Comparison of ENCODE assay signal across 17 cellular contexts in genomic region chr11:31690041-31690440, GRCh38.
DNase-seq lines count a peak whose midpoint lies in the region; ATAC-seq, FAIRE-seq and TF ChIP-seq lines count a peak whose summit lies in the region.
"Had no signal": no experiment of that assay in that cellular context is flagged by ENCODE, and none has a peak within 500 bp of the region (broad histone marks: within the 10 kb centered on the region; RNA-seq: fewer than 3 reads in every experiment).

No MANE protein-coding gene starts in this region.

- ATAC-seq in HG02870 (IDR thresholded peaks at IDR 0.05; ENCODE audit: unreplicated experiment): no peak
- ATAC-seq in activated CD8-positive, alpha-beta T cell treated with anti-CD3 and anti-CD28 coated beads for 36 hours: no peak
- ATAC-seq: natural killer cell treated with Interleukin-12 subunit alpha and Interleukin-12 subunit beta and Interleukin-15 and Interleukin-18, amount 100 ng/mL, for 72 hours; Right ventricle myocardium inferior had no signal

- POLR2A ChIA-PET in CD8-positive, alpha-beta memory T cell (lab: Charles Lee): no interaction called here
- POLR2A ChIA-PET in activated CD8-positive, alpha-beta T cell treated with anti-CD3 and anti-CD28 coated beads for 36 hours (lab: Charles Lee): interaction anchor here (0.8 kb wide), 1 partner anchor 8 kb away, joined by 3 read pairs; no protein-coding TSS in a partner anchor

- H3K4me1 ChIP-seq in CD8-positive, alpha-beta memory T cell (ENCODE audit: insufficient read depth, low read length): no peaks in the 10 kb centered on the region
- H3K4me1 ChIP-seq: HAP-1 had no signal

- DNase-seq in GM12892 (ENCODE audit: insufficient read length) (no peak), NCI-H446 (lab: John Stamatoyannopoulos, UW) (peak; percentile 83 to 96), choroid plexus epithelial cell (ENCODE audit: low read depth) (peak; percentile 36), myocyte (ENCODE audit: low read depth) (peak; percentile 9)
- DNase-seq in CD8-positive, alpha-beta memory T cell: no peak
- DNase-seq in activated CD8-positive, alpha-beta T cell treated with anti-CD3 and anti-CD28 coated beads for 36 hours: no peak
- DNase-seq: effector CD8-positive, alpha-beta T cell; hypothalamus; NCI-H226; posterior cingulate gyrus; upper lobe of left lung had no signal

- no peak for TF ChIP-seq POLR2A in GM12892 (IDR thresholded peaks at IDR 0.05; ENCODE audit: low read depth, low read length)

- TF ChIP-seq CTCF in choroid plexus epithelial cell (conservative IDR thresholded peaks at IDR 0.05; ENCODE audit: low read depth, low read length): no peak
- no peak for TF ChIP-seq CTCF in activated CD8-positive, alpha-beta T cell treated with anti-CD3 and anti-CD28 coated beads for 36 hours (IDR thresholded peaks at IDR 0.05)

- H3K4me3 ChIP-seq in choroid plexus epithelial cell (ENCODE audit: low read depth, low read length): no peak overlapping the region
- H3K4me3 ChIP-seq in CD8-positive, alpha-beta memory T cell (ENCODE audit: low read length): no peak overlapping the region
- H3K4me3 ChIP-seq: HAP-1, upper lobe of left lung had no signal

- peak; percentile 65 for FAIRE-seq in GM12892 (lab: Jason Lieb, UNC)

- no peaks in the 10 kb centered on the region for H3K36me3 ChIP-seq in CD8-positive, alpha-beta memory T cell (ENCODE audit: insufficient read depth, low read length)
- H3K36me3 ChIP-seq: HAP-1, upper lobe of left lung had no signal

- H3K4me3 Mint-ChIP-seq in CD8-positive, alpha-beta memory T cell: no peak overlapping the region
- H3K4me3 Mint-ChIP-seq in activated CD8-positive, alpha-beta T cell treated with anti-CD3 and anti-CD28 coated beads for 36 hours: no peak overlapping the region
- H3K4me3 Mint-ChIP-seq: memory B cell; natural killer cell treated with Interleukin-12 subunit alpha and Interleukin-12 subunit beta and Interleukin-15 and Interleukin-18, amount 100 ng/mL, for 72 hours; stimulated activated naive CD8-positive, alpha-beta T cell treated with anti-CD3 and anti-CD28 coated beads, Interleukin-15, Interleukin-2, amounts not matched to agents 100 ng/mL and 50 ng/mL, for 24 hours had no signal

- CTCF ChIA-PET in CD8-positive, alpha-beta memory T cell (lab: Charles Lee): no interaction called here
- CTCF ChIA-PET in activated CD8-positive, alpha-beta T cell treated with anti-CD3 and anti-CD28 coated beads for 36 hours (lab: Charles Lee): no interaction called here

- no peaks in the 10 kb centered on the region for H3K9me3 ChIP-seq in CD8-positive, alpha-beta memory T cell (ENCODE audit: low read length)
- H3K9me3 ChIP-seq: HAP-1, upper lobe of left lung had no signal

- intact Hi-C loops in activated CD8-positive, alpha-beta T cell treated with anti-CD3 and anti-CD28 coated beads for 36 hours (cut with micrococcal nuclease): no loop called here

- no peak overlapping the region for H3K27ac Mint-ChIP-seq in CD8-positive, alpha-beta memory T cell
- H3K27ac Mint-ChIP-seq in activated CD8-positive, alpha-beta T cell treated with anti-CD3 and anti-CD28 coated beads for 36 hours: no peak overlapping the region
- H3K27ac Mint-ChIP-seq: memory B cell; natural killer cell treated with Interleukin-12 subunit alpha and Interleukin-12 subunit beta and Interleukin-15 and Interleukin-18, amount 100 ng/mL, for 72 hours; stimulated activated naive CD8-positive, alpha-beta T cell treated with anti-CD3 and anti-CD28 coated beads, Interleukin-15, Interleukin-2, amounts not matched to agents 100 ng/mL and 50 ng/mL, for 24 hours had no signal

- peaks cover 0 to 19% (median 18%) of the 10 kb centered on the region in 3 donors for H3K4me1 Mint-ChIP-seq in CD8-positive, alpha-beta memory T cell
- no peaks in the 10 kb centered on the region for H3K4me1 Mint-ChIP-seq in activated CD8-positive, alpha-beta T cell treated with anti-CD3 and anti-CD28 coated beads for 36 hours (ENCODE audit: low read depth)
- H3K4me1 Mint-ChIP-seq: memory B cell had no signal

- peaks cover 3 to 7% (median 3%) of the 10 kb centered on the region in 5 donors for H3K9me3 Mint-ChIP-seq in CD8-positive, alpha-beta memory T cell
- H3K9me3 Mint-ChIP-seq in activated CD8-positive, alpha-beta T cell treated with anti-CD3 and anti-CD28 coated beads for 36 hours: peaks cover 1% of the 10 kb centered on the region
- H3K9me3 Mint-ChIP-seq: natural killer cell treated with Interleukin-12 subunit alpha and Interleukin-12 subunit beta and Interleukin-15 and Interleukin-18, amount 100 ng/mL, for 72 hours had no signal

- H3K36me3 Mint-ChIP-seq in CD8-positive, alpha-beta memory T cell: peaks cover 5 to 13% (median 7%) of the 10 kb centered on the region in 3 donors
- H3K36me3 Mint-ChIP-seq in activated CD8-positive, alpha-beta T cell treated with anti-CD3 and anti-CD28 coated beads for 36 hours (ENCODE audit: low read depth): peaks cover 7% of the 10 kb centered on the region

- peaks cover 0 to 1% of the 10 kb centered on the region in 2 donors for H3K27me3 Mint-ChIP-seq in CD8-positive, alpha-beta memory T cell
- no peaks in the 10 kb centered on the region for H3K27me3 Mint-ChIP-seq in activated CD8-positive, alpha-beta T cell treated with anti-CD3 and anti-CD28 coated beads for 36 hours
- H3K27me3 Mint-ChIP-seq: memory B cell; natural killer cell treated with Interleukin-12 subunit alpha and Interleukin-12 subunit beta and Interleukin-15 and Interleukin-18, amount 100 ng/mL, for 72 hours; stimulated activated naive CD8-positive, alpha-beta T cell treated with anti-CD3 and anti-CD28 coated beads, Interleukin-15, Interleukin-2, amounts not matched to agents 100 ng/mL and 50 ng/mL, for 24 hours had no signal

- H3K27ac ChIP-seq in CD8-positive, alpha-beta memory T cell (ENCODE audit: low read depth, low read length): no peak overlapping the region
- H3K27ac ChIP-seq: upper lobe of left lung had no signal

- no peaks in the 10 kb centered on the region for H3K27me3 ChIP-seq in CD8-positive, alpha-beta memory T cell (ENCODE audit: insufficient read depth, low read length, poor library complexity, severe bottlenecking)
- H3K27me3 ChIP-seq: upper lobe of left lung had no signal

Comparison
In these comparisons a context has a peak if more than half of its experiments do, and no peak if none do; other contexts are left out.
1. DNase-seq: peak in NCI-H446 (2 of 2), choroid plexus epithelial cell (single experiment) and myocyte (single experiment); none in GM12892 (single experiment), CD8-positive, alpha-beta memory T cell (0 of 5) and activated CD8-positive, alpha-beta T cell treated with anti-CD3 and anti-CD28 coated beads for 36 hours (single experiment).